ENCODE assay signal across 8 cellular contexts in the genomic region with DNA sequence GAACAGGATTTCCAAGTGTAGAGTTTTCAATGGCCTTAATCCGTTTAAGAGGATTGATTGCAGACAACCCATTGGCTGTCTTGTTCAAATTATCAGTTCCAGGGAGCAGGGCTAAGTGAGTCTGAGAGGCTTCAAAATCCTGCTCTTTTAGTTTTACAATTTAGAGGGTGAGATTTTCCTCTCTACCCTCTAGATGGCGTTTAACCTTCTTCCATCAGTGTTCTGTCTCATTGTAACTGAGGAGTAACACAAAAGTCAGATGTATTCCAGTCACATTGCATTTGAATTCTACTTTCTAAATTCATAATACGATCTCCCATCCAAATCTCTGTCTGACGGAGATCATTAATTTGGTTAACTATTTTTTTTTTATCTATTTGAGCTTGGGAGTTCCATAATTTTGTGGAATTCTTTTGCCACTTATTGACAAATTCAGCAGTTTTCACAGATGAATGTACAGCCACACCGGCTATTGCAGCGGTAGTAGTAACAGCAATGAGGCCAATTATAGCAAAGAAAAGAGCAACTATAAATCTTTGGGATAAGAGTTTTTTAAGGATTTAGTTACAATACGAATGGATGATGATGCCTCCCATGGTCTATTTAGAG. TPM values are rescaled to one million over a fixed set of nuclear protein-coding genes. Genes with fewer than 3 reads are reported as not detected.
A peak's percentile ranks its signal among the peaks of the same experiment; 100 is the strongest.
DNase-seq lines count a peak whose midpoint lies in the region; ATAC-seq and TF ChIP-seq lines count a peak whose summit lies in the region.

No MANE protein-coding gene starts in this region.

- no peak for ATAC-seq in aorta (ENCODE audit: low FRiP score)

- in situ Hi-C loops in ACHN (cut with HindIII; ENCODE audit: low pct_ligation_motif_present, low pct_unique_long_range_greater_than_20kb, low sequenced_read_pairs) = no loop called here
- in situ Hi-C loops in SK-MEL-5 (cut with HindIII; ENCODE audit: low pct_unique_long_range_greater_than_20kb, low sequenced_read_pairs) = no loop called here

- H3K27ac ChIP-seq in aorta (ENCODE audit: low read depth in 1 of 2, low read length in 2 of 2) = no peak overlapping the region

- peak; percentile 60; the same call in 1 of the 2 replicates for TF ChIP-seq CTCF in GM12874 (IDR thresholded peaks at IDR 0.05; ENCODE audit: insufficient read depth, low read depth, low read length)

- H3K9me3 ChIP-seq in aorta (ENCODE audit: control insufficient read depth, low read length) = peaks cover 2% of the 10 kb centered on the region

- intact Hi-C loops in aorta (cut with DNase I) = loop anchor here in 1 of 2 donors (10.0 kb wide), 1 partner anchor 197 kb away; no protein-coding TSS in a partner anchor

- WGBS in aorta, 2 donors = 36 to 39% methylated on average over 7 of the region's 7 CpGs

- no peaks in the 10 kb centered on the region for H3K36me3 ChIP-seq in aorta (ENCODE audit: control insufficient read depth in 1 of 2, insufficient read depth in 2 of 2, low read length in 1 of 2)

- no peaks in the 10 kb centered on the region for H3K27me3 ChIP-seq in aorta (ENCODE audit: control insufficient read depth in 1 of 2, insufficient read depth in 2 of 2, low read length in 1 of 2)

- H3K4me1 ChIP-seq in aorta (ENCODE audit: control insufficient read depth in 1 of 2, insufficient read depth in 2 of 2, low read length in 2 of 2) = no peaks in the 10 kb centered on the region

- no peak overlapping the region for H3K4me3 ChIP-seq in aorta (ENCODE audit: low read length in 2 of 2)

- DNase-seq in ACHN (peak; percentile 30), SK-MEL-5 (ENCODE audit: low read depth, low spot score) (peak; percentile 59), hepatic stellate cell (ENCODE audit: low spot score) (peak; percentile 48), NCI-H345 (lab: John Stamatoyannopoulos, UW) (no peak), aorta (no peak)
- DNase-seq in activated CD4-positive, alpha-beta T cell treated with anti-CD3 and anti-CD28 coated beads, Interleukin-2, amount 50 U/mL, for 1 hour = no peak
- no peak for DNase-seq in activated T-cell treated with anti-CD3 and anti-CD28 coated beads, Interleukin-2, amount 50 U/mL, for 48 hours

RNA-seq across cellular contexts. Expression of a gene that starts 7.8 kb away (rescaled TPM):
- not detected in 2 replicates for total RNA-seq in SK-MEL-5 (2014; rRNA removed; shearing (Covaris generic))
- polyA plus RNA-seq in SK-MEL-5 (2015; cell fraction: cytosol; rRNA removed) = not detected in 2 replicates
- polyA plus RNA-seq in SK-MEL-5 (2015; cell fraction: nucleus; rRNA removed) = not detected in 2 replicates
- total RNA-seq in aorta = not detected
- not detected for polyA plus RNA-seq in aorta

RNA-seq across cellular contexts. Expression of a gene that starts 10.4 kb away (rescaled TPM):
- not detected in 2 replicates for total RNA-seq in SK-MEL-5 (2014; rRNA removed; shearing (Covaris generic))
- polyA plus RNA-seq in SK-MEL-5 (2015; cell fraction: cytosol; rRNA removed) = not detected in 2 replicates
- polyA plus RNA-seq in SK-MEL-5 (2015; cell fraction: nucleus; rRNA removed) = not detected in 2 replicates
- not detected for total RNA-seq in aorta
- not detected for polyA plus RNA-seq in aorta

RNA-seq across cellular contexts. Expression of a gene that starts 19.2 kb away (rescaled TPM):
- not detected in 2 replicates for total RNA-seq in SK-MEL-5 (2014; rRNA removed; shearing (Covaris generic))
- polyA plus RNA-seq in SK-MEL-5 (2015; cell fraction: cytosol; rRNA removed) = not detected in 2 replicates
- polyA plus RNA-seq in SK-MEL-5 (2015; cell fraction: nucleus; rRNA removed) = not detected in 2 replicates
- total RNA-seq in aorta = 1 to 10 TPM; 4.0 to 4.6 TPM
- polyA plus RNA-seq in aorta = 1 to 10 TPM; 1.2 to 4.6 TPM

RNA-seq across cellular contexts. Expression of a gene that starts 25.7 kb away (rescaled TPM):
- total RNA-seq in SK-MEL-5 (2014; rRNA removed; shearing (Covaris generic)) = not detected in 2 replicates
- polyA plus RNA-seq in SK-MEL-5 (2015; cell fraction: cytosol; rRNA removed) = not detected in 2 replicates
- not detected in 2 replicates for polyA plus RNA-seq in SK-MEL-5 (2015; cell fraction: nucleus; rRNA removed)
- 1 to 10 TPM; 3.3 to 6.7 TPM for total RNA-seq in aorta
- polyA plus RNA-seq in aorta = under 1 TPM; 0.38 to 0.59 TPM

RNA-seq across cellular contexts. Expression of a gene that starts 29.4 kb away (rescaled TPM):
- total RNA-seq in SK-MEL-5 (2014; rRNA removed; shearing (Covaris generic)) = not detected in 2 replicates
- polyA plus RNA-seq in SK-MEL-5 (2015; cell fraction: cytosol; rRNA removed) = not detected in 2 replicates
- polyA plus RNA-seq in SK-MEL-5 (2015; cell fraction: nucleus; rRNA removed) = not detected in 2 replicates
- total RNA-seq in aorta = under 1 TPM in 1 of 2 donors, not detected in 1; 0.87 TPM
- polyA plus RNA-seq in aorta = 1 to 10 TPM; 2.0 to 3.5 TPM

Comparison
In these comparisons a context has a peak if more than half of its experiments do, and no peak if none do; other contexts are left out.
1. DNase-seq: peak in ACHN (single experiment), SK-MEL-5 (single experiment) and hepatic stellate cell (single experiment); none in NCI-H345 (single experiment), activated CD4-positive, alpha-beta T cell treated with anti-CD3 and anti-CD28 coated beads, Interleukin-2, amount 50 U/mL, for 1 hour (single experiment), aorta (0 of 2) and activated T-cell treated with anti-CD3 and anti-CD28 coated beads, Interleukin-2, amount 50 U/mL, for 48 hours (0 of 2).